Comparison of ENCODE assay signal across 22 cellular contexts in the genomic region with DNA sequence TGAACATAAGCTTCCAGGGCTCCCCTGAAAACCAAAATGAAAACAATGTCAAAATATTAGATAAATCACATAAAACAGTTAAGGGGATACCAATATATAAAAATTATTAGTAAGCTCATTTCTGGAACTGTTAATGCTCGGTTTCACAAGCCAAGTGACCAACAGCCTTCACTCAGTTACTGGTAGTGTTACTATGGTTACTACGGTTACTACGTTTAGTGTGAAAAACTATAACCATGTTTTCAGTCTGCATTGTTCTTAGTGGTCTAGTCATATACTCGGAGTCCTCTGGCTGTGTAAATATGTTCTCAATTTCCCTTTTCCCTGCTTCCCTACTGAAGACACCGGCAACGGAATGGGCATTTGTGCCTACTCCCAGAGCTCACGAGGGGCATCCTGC.
"Had no signal": no experiment of that assay in that cellular context is flagged by ENCODE, and none has a peak within 500 bp of the region (broad histone marks: within the 10 kb centered on the region; RNA-seq: fewer than 3 reads in every experiment).

No MANE protein-coding gene starts in this region.

- DNase-seq: activated CD4-positive, alpha-beta T cell treated with anti-CD3 and anti-CD28 coated beads for 48 hours; activated CD4-positive, alpha-beta T cell treated with anti-CD3 and anti-CD28 coated beads, Interleukin-2, amount 50 U/mL, for 4 hours; activated CD4-positive, CD25-positive, alpha-beta regulatory T cell treated with anti-CD3 and anti-CD28 coated beads, Interleukin-2, amount 50 U/mL, for 72 hours; activated CD8-positive, alpha-beta memory T cell treated with anti-CD3 and anti-CD28 coated beads for 24 hours; activated effector memory CD4-positive, alpha-beta T cell treated with anti-CD3 and anti-CD28 coated beads, Interleukin-2, amount 50 U/mL, for 16 hours; activated naive CD4-positive, alpha-beta T cell treated with Interleukin-2 at 50 U/mL for 16 hours; amniotic stem cell; body of pancreas; MG63; MV-4-11; NCI-H1105; NCI-H1436 treated with DMSO at 0.1 percent for 48 hours; NCI-H187; NCI-H2081; NCI-H510A treated with DMSO at 0.1 percent for 48 hours; SHP77; SW 1271 had no signal

- H3K4me1 Mint-ChIP-seq: central memory CD8-positive, alpha-beta T cell had no signal

- H3K27ac ChIP-seq: ascending aorta, body of pancreas, SJSA1 had no signal

- H3K36me3 ChIP-seq: MG63 had no signal

- H3K4me3 Mint-ChIP-seq: activated T-helper 1 cell treated with anti-CD3 and anti-CD28 coated beads, Interleukin-12 subunit alpha, Interleukin-12 subunit beta, Interleukin-2, Interleukin-4 antibody, amounts not matched to agents 30 ng/mL and 10 ng/mL and 1 ng/mL, durations not matched to agents 14 hours and 24 hours and 36 hours; central memory CD8-positive, alpha-beta T cell had no signal

- H3K27me3 Mint-ChIP-seq: central memory CD8-positive, alpha-beta T cell had no signal

- ATAC-seq: body of pancreas, SK-N-SH treated with all-trans-retinoic acid at 6 μM for 48 hours had no signal

- H3K9me3 ChIP-seq: ascending aorta, body of pancreas, MG63, SJSA1 had no signal

- H3K9me3 Mint-ChIP-seq: activated T-helper 1 cell treated with anti-CD3 and anti-CD28 coated beads, Interleukin-12 subunit alpha, Interleukin-12 subunit beta, Interleukin-2, Interleukin-4 antibody, amounts not matched to agents 30 ng/mL and 10 ng/mL and 1 ng/mL, durations not matched to agents 14 hours and 24 hours and 36 hours; central memory CD8-positive, alpha-beta T cell had no signal

- H3K27ac Mint-ChIP-seq: activated T-helper 1 cell treated with anti-CD3 and anti-CD28 coated beads, Interleukin-12 subunit alpha, Interleukin-12 subunit beta, Interleukin-2, Interleukin-4 antibody, amounts not matched to agents 30 ng/mL and 10 ng/mL and 1 ng/mL, durations not matched to agents 14 hours and 24 hours and 36 hours had no signal

- H3K27me3 ChIP-seq: ascending aorta, body of pancreas, MG63, SJSA1 had no signal

- H3K4me1 ChIP-seq: SJSA1 had no signal

- H3K4me3 ChIP-seq: ascending aorta, body of pancreas, MG63, SJSA1 had no signal
